20 cellular contexts compared by ENCODE assay signal in genomic region chr16:85374571-85374872, GRCh38.
DNase-seq lines count a peak whose midpoint lies in the region; ATAC-seq and TF ChIP-seq lines count a peak whose summit lies in the region.
"Had no signal": no experiment of that assay in that cellular context is flagged by ENCODE, and none has a peak within 500 bp of the region (broad histone marks: within the 10 kb centered on the region; RNA-seq: fewer than 3 reads in every experiment).

No MANE protein-coding gene starts in this region.

- TF ChIP-seq POLR2A in breast epithelium (IDR thresholded peaks at IDR 0.05) (no peak), adrenal gland (IDR thresholded peaks at IDR 0.05) (no peak)

- TF ChIP-seq CTCF in breast epithelium (IDR thresholded peaks at IDR 0.05) (no peak), MCF 10A (IDR thresholded peaks at IDR 0.05; ENCODE audit: unreplicated experiment) (no peak), adrenal gland (IDR thresholded peaks at IDR 0.05) (no peak), nephron (IDR thresholded peaks at IDR 0.05; ENCODE audit: unreplicated experiment in 3 of 3) (no peak)

- H3K4me1 Mint-ChIP-seq in MCF 10A (ENCODE audit: insufficient read depth, unreplicated experiment): peaks cover 53% of the 10 kb centered on the region
- peaks cover 42% of the 10 kb centered on the region for H3K4me1 Mint-ChIP-seq in nephron
- H3K4me1 Mint-ChIP-seq in CD4-positive, alpha-beta memory T cell: peaks cover 0 to 5% (median under 1%) of the 10 kb centered on the region in 4 donors

- DNase-seq in breast epithelium (ENCODE audit: low spot score in 2 of 2): no peak
- no peak for DNase-seq in MCF 10A (ENCODE audit: unreplicated experiment)
- DNase-seq in adrenal gland: peak in 5 of 7 donors; percentile 73 to 85 (median 77)
- no peak for DNase-seq in CD4-positive, alpha-beta memory T cell
- DNase-seq in NCI-H1694 treated with DMSO at 0.1 percent for 48 hours (lab: John Stamatoyannopoulos, UW): no peak
- DNase-seq in NCI-H2227 (lab: John Stamatoyannopoulos, UW; ENCODE audit: unreplicated experiment): no peak
- DNase-seq: COR-L47, DMS53, HCEC 1CT, NCI-H1092, NCI-H187 treated with DMSO at 0.1 percent for 48 hours, NCI-H2171 treated with DMSO at 0.1 percent for 48 hours, NCI-H82, T-helper 1 cell had no signal

- H3K36me3 Mint-ChIP-seq in MCF 10A (ENCODE audit: insufficient read depth, unreplicated experiment) (peaks cover 5% of the 10 kb centered on the region), nephron (ENCODE audit: low read depth) (no peaks in the 10 kb centered on the region)
- no peaks in the 10 kb centered on the region for H3K36me3 Mint-ChIP-seq in CD4-positive, alpha-beta memory T cell
- H3K36me3 Mint-ChIP-seq: CD14-positive monocyte had no signal

- H3K4me1 ChIP-seq in breast epithelium (peaks cover 22 to 36% of the 10 kb centered on the region in 2 donors), adrenal gland (replicated peaks in 1 of 2) (peaks cover 41 to 85% of the 10 kb centered on the region in 2 donors)
- H3K4me1 ChIP-seq in CD4-positive, alpha-beta memory T cell (ENCODE audit: insufficient read depth, low read length): no peaks in the 10 kb centered on the region

- H3K27me3 ChIP-seq in breast epithelium (no peaks in the 10 kb centered on the region), adrenal gland (no peaks in the 10 kb centered on the region)
- no peaks in the 10 kb centered on the region for H3K27me3 ChIP-seq in CD4-positive, alpha-beta memory T cell (ENCODE audit: insufficient read depth, low read length)

- no peaks in the 10 kb centered on the region for H3K9me3 Mint-ChIP-seq in MCF 10A (ENCODE audit: unreplicated experiment)
- H3K9me3 Mint-ChIP-seq in nephron: no peaks in the 10 kb centered on the region
- no peaks in the 10 kb centered on the region for H3K9me3 Mint-ChIP-seq in CD4-positive, alpha-beta memory T cell

- POLR2A ChIA-PET in MCF 10A (lab: Yijun Ruan, JAX): no interaction called here
- POLR2A ChIA-PET in CD4-positive, alpha-beta memory T cell (lab: Charles Lee; ENCODE audit: partially characterized antibody): no interaction called here

- no peaks in the 10 kb centered on the region for H3K36me3 ChIP-seq in breast epithelium
- no peaks in the 10 kb centered on the region for H3K36me3 ChIP-seq in adrenal gland (replicated peaks in 1 of 2)
- no peaks in the 10 kb centered on the region for H3K36me3 ChIP-seq in CD4-positive, alpha-beta memory T cell (ENCODE audit: insufficient read depth, low read length)

- intact Hi-C loops in breast epithelium (cut with DNase I; ENCODE audit: low total_unique reads): no loop called here
- intact Hi-C loops in MCF 10A (cut with micrococcal nuclease): no loop called here
- intact Hi-C loops in adrenal gland (cut with DNase I): no loop called here
- intact Hi-C loops in CD4-positive, alpha-beta memory T cell (cut with micrococcal nuclease): no loop called here

- H3K4me3 ChIP-seq in breast epithelium: no peak overlapping the region
- no peak overlapping the region for H3K4me3 ChIP-seq in adrenal gland
- H3K4me3 ChIP-seq in CD4-positive, alpha-beta memory T cell (ENCODE audit: low read length in 2 of 2): no peak overlapping the region

- H3K9me3 ChIP-seq in breast epithelium (no peaks in the 10 kb centered on the region), adrenal gland (replicated peaks in 1 of 3) (no peaks in the 10 kb centered on the region)
- H3K9me3 ChIP-seq in CD4-positive, alpha-beta memory T cell (ENCODE audit: control insufficient read depth in 1 of 2, low read length in 2 of 2): no peaks in the 10 kb centered on the region

- H3K4me3 Mint-ChIP-seq in MCF 10A (ENCODE audit: unreplicated experiment) (no peak overlapping the region), nephron (no peak overlapping the region)
- no peak overlapping the region for H3K4me3 Mint-ChIP-seq in CD4-positive, alpha-beta memory T cell
- H3K4me3 Mint-ChIP-seq: CD14-positive monocyte had no signal

- CTCF ChIA-PET in MCF 10A (lab: Yijun Ruan, JAX): interaction anchor here (0.6 kb wide), 1 partner anchor 163 kb away, joined by 3 read pairs; no protein-coding TSS in a partner anchor
- CTCF ChIA-PET in CD4-positive, alpha-beta memory T cell (lab: Charles Lee; ENCODE audit: partially characterized antibody): no interaction called here

- no peak overlapping the region for H3K27ac Mint-ChIP-seq in MCF 10A (ENCODE audit: low read depth, unreplicated experiment)
- H3K27ac Mint-ChIP-seq in nephron: peak overlapping the region in 2 of 3 experiments; percentile 66 to 79
- H3K27ac Mint-ChIP-seq in CD4-positive, alpha-beta memory T cell: no peak overlapping the region

- no TSS peak for BruUV-seq in MCF 10A (replicated peaks; lab: Mats Ljungman, UMichigan)

- H3K27me3 Mint-ChIP-seq in MCF 10A (ENCODE audit: insufficient read depth, unreplicated experiment) (no peaks in the 10 kb centered on the region), nephron (ENCODE audit: low read depth) (peaks cover 10% of the 10 kb centered on the region)
- peaks cover 1 to 4% of the 10 kb centered on the region in 2 donors for H3K27me3 Mint-ChIP-seq in CD4-positive, alpha-beta memory T cell

- no peak for ATAC-seq in HG03025 (IDR thresholded peaks at IDR 0.05; ENCODE audit: low FRiP score, unreplicated experiment)
- ATAC-seq: Panc1, Right ventricle myocardium inferior had no signal

- peak overlapping the region; percentile 67 to 83 for H3K27ac ChIP-seq in breast epithelium
- peak overlapping the region in 2 of 5 donors; percentile 81 to 89 for H3K27ac ChIP-seq in adrenal gland
- H3K27ac ChIP-seq in CD4-positive, alpha-beta memory T cell (ENCODE audit: low read depth, low read length): no peak overlapping the region
- H3K27ac ChIP-seq: KMS-11 had no signal

- WGBS in adrenal gland, 4 donors: 41 to 53% (median 43%) methylated on average over 1 to 10 of the region's 10 CpGs

Comparison
In these comparisons a context has a peak if more than half of its experiments do, and no peak if none do; other contexts are left out.
1. DNase-seq: peak in adrenal gland (5 of 7); none in breast epithelium (0 of 2), MCF 10A (single experiment), CD4-positive, alpha-beta memory T cell (0 of 5), NCI-H1694 treated with DMSO at 0.1 percent for 48 hours (single experiment) and NCI-H2227 (single experiment).
2. H3K27ac Mint-ChIP-seq: peak in nephron (2 of 3); none in MCF 10A (single experiment) and CD4-positive, alpha-beta memory T cell (0 of 7).